In the genomic region with DNA sequence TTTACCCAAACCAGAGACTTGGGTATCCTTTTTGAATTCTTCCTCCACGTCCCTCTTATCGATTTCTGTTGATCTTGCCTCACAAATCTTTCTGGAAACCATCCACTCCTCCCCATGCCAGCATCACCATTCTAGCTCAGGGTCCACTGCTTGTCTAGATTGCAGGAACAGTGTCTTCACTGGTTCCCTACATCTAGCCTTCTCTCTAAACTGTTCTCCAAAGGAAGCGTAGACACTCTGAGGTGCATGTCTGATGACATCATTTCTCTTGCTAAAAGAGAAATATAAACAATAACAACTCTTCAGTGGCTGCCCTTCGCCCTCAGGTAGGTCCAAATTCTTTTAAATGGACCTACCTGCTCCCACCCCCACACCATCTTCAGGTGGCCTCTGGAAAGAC, we compare ENCODE assay signal across 17 cellular contexts.
DNase-seq lines count a peak whose midpoint lies in the region; ATAC-seq and TF ChIP-seq lines count a peak whose summit lies in the region.
"Had no signal": no experiment of that assay in that cellular context is flagged by ENCODE, and none has a peak within 500 bp of the region (broad histone marks: within the 10 kb centered on the region; RNA-seq: fewer than 3 reads in every experiment).

No MANE protein-coding gene starts in this region.

- H3K4me1 ChIP-seq in right lobe of liver = peaks cover 0 to 32% (median 13%) of the 10 kb centered on the region in 4 donors
- H3K4me1 ChIP-seq: HAP-1 had no signal

- H3K4me3 Mint-ChIP-seq in neural crest cell = no peak overlapping the region
- H3K4me3 Mint-ChIP-seq: CD4-positive, alpha-beta memory T cell had no signal

- no peaks in the 10 kb centered on the region for H3K4me1 Mint-ChIP-seq in neural crest cell

- no peaks in the 10 kb centered on the region for H3K36me3 Mint-ChIP-seq in neural crest cell (ENCODE audit: low read depth)
- H3K36me3 Mint-ChIP-seq: CD4-positive, alpha-beta memory T cell had no signal

- no peak for TF ChIP-seq CTCF in WERI-Rb-1 (IDR thresholded peaks at IDR 0.05; ENCODE audit: low read depth, low read length)
- no peak for TF ChIP-seq CTCF in right lobe of liver (IDR thresholded peaks at IDR 0.05)
- TF ChIP-seq CTCF in neural crest cell (conservative IDR thresholded peaks at IDR 0.05) = no peak

- H3K36me3 ChIP-seq in WERI-Rb-1 = peaks cover 91% of the 10 kb centered on the region
- H3K36me3 ChIP-seq in right lobe of liver = no peaks in the 10 kb centered on the region
- H3K36me3 ChIP-seq: HAP-1 had no signal

- H3K27me3 ChIP-seq in WERI-Rb-1 (ENCODE audit: insufficient read depth, low read depth, severe bottlenecking) (no peaks in the 10 kb centered on the region), right lobe of liver (no peaks in the 10 kb centered on the region)

- ATAC-seq in left lobe of liver = peak; percentile 61
- peak; percentile 58 to 64 (median 60) for ATAC-seq in right lobe of liver
- ATAC-seq in Right ventricle myocardium superior (ENCODE audit: poor library complexity) = no peak

- DNase-seq in WERI-Rb-1 (no peak), left lobe of liver (ENCODE audit: low spot score) (no peak), right lobe of liver (no peak), neural crest cell (ENCODE audit: low read depth, low spot score) (no peak), hypothalamus (lab: John Stamatoyannopoulos, UW) (no peak), NCI-H446 (lab: John Stamatoyannopoulos, UW) (no peak), Right ventricle myocardium superior (no peak), HuH-7 (ENCODE audit: low spot score) (no peak)
- DNase-seq: C1 segment of cervical spinal cord; Calu3; CD4-positive, alpha-beta memory T cell; COR-L47; DMS53; DMS79 treated with DMSO at 0.1 percent for 48 hours; GF-D8; GOT3 had no signal

- WGBS in right lobe of liver (ENCODE audit: insufficient coverage, low coverage, low lambda C conversion rate, missing lambda C conversion rate) = 25% methylated on average over 3 of the region's 4 CpGs

- H3K27ac ChIP-seq in WERI-Rb-1 (peak overlapping the region; percentile 90), right lobe of liver (peak overlapping the region; percentile 48 to 76 (median 67))

- no peaks in the 10 kb centered on the region for H3K9me3 Mint-ChIP-seq in neural crest cell
- H3K9me3 Mint-ChIP-seq: CD4-positive, alpha-beta memory T cell had no signal

- no peak for TF ChIP-seq POLR2A in right lobe of liver (IDR thresholded peaks at IDR 0.05)

- no peak overlapping the region for H3K4me3 ChIP-seq in WERI-Rb-1 (ENCODE audit: low read depth, low read length)
- no peak overlapping the region for H3K4me3 ChIP-seq in right lobe of liver
- H3K4me3 ChIP-seq: HAP-1 had no signal

- H3K27ac Mint-ChIP-seq in neural crest cell (ENCODE audit: unreplicated experiment) = peak overlapping the region; percentile 9
- H3K27ac Mint-ChIP-seq: CD4-positive, alpha-beta memory T cell had no signal

- H3K27me3 Mint-ChIP-seq in neural crest cell (ENCODE audit: low read depth) = no peaks in the 10 kb centered on the region

- intact Hi-C loops in right lobe of liver (cut with DNase I) (no loop called here), Right ventricle myocardium superior (cut with DNase I) (no loop called here)

- H3K9me3 ChIP-seq in WERI-Rb-1 (ENCODE audit: severe bottlenecking) (no peaks in the 10 kb centered on the region), right lobe of liver (no peaks in the 10 kb centered on the region)
- H3K9me3 ChIP-seq: HAP-1 had no signal
